ENCODE assay signal across 8 cellular contexts in the genomic region with DNA sequence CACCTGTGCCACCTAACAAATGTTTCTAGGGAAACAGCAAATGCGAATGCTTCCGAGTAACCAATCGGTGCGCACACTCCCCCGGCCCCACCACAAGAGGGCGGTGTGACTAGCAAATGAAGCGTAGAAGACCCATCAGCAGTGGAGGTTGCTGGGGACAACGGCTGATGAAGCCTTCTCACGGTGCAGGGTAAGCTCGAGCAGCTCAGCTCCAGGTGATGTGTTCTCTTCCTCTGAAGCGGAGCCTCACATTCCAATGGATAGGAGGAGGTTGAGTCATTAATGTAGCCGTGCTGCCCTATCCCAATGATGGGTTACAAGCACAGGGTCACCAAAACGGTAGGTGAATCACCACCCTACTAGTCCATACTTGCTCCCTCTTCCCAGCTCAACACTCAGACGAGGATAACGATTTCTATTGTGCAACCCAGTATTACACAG.
DNase-seq lines count a peak whose midpoint lies in the region; ATAC-seq, FAIRE-seq and TF ChIP-seq lines count a peak whose summit lies in the region.

No MANE protein-coding gene starts in this region.

- no peaks in the 10 kb centered on the region; the same call in 2 of the 3 replicates for H3K9me3 ChIP-seq in GM12878 (replicated peaks; ENCODE audit: control insufficient read depth, insufficient read depth, low read length)

- BruUV-seq in GM12878 (replicated peaks; lab: Mats Ljungman, UMichigan), result no TSS peak

- CTCF ChIA-PET in GM12878 (lab: Yijun Ruan, JAX), result no interaction called here

- no peak for TF ChIP-seq POLR2A in GM12878 (IDR thresholded peaks at IDR 0.05; ENCODE audit: low read depth, low read length)

- H3K4me3 ChIP-seq in GM12878, result no peak overlapping the region

- intact Hi-C loops in GM12878 (cut with micrococcal nuclease; ENCODE audit: unreplicated experiment), result no loop called here
- intact Hi-C loops in left colon (cut with DNase I, micrococcal nuclease), result no loop called here

- TF ChIP-seq CTCF in GM12878 (IDR thresholded peaks at IDR 0.05 in 2 of 3, conservative IDR thresholded peaks at IDR 0.05 in 1 of 3; ENCODE audit: control insufficient read depth in 2 of 3, extremely low read depth in 1 of 3, insufficient read depth in 1 of 3, low read depth in 3 of 3, low read length in 3 of 3), result peak; percentile 27 to 44 (median 40)

- SMC1A ChIA-PET in GM12878 (lab: Charles Lee; ENCODE audit: uncharacterized antibody, unreplicated experiment), result no interaction called here

- no peaks in the 10 kb centered on the region for H3K27me3 ChIP-seq in GM12878 (replicated peaks in 1 of 2; ENCODE audit: control insufficient read depth in 2 of 2, insufficient read depth in 2 of 2, low read length in 1 of 2)

- RAD21 ChIA-PET in GM12878 (lab: Charles Lee; ENCODE audit: unreplicated experiment), result no interaction called here

- no peaks in the 10 kb centered on the region for H3K79me2 ChIP-seq in GM12878 (ENCODE audit: control insufficient read depth, insufficient read depth, low read length)

- peak; percentile 49 for DNase-seq in CD1c-positive myeloid dendritic cell (ENCODE audit: extremely low spot score)
- DNase-seq in HK-2 (ENCODE audit: unreplicated experiment), result peak; percentile 21
- DNase-seq in RKO (ENCODE audit: low spot score), result peak; percentile 9
- no peak for DNase-seq in GM12878 (ENCODE audit: low read depth, low spot score)
- peak in 1 of 2 donors; percentile 56 for DNase-seq in left colon
- peak; percentile 15 to 19 for DNase-seq in stimulated activated CD8-positive, alpha-beta memory T cell treated with anti-CD3 and anti-CD28 coated beads, Interleukin-7, amount 100 ng/mL, for 48 hours (ENCODE audit: extremely low read depth in 1 of 2, low read depth in 1 of 2)
- no peak for DNase-seq in NCI-H2227 treated with DMSO at 0.1 percent for 48 hours (lab: John Stamatoyannopoulos, UW)

- H3K4me1 ChIP-seq in GM12878 (ENCODE audit: control insufficient read depth, insufficient read depth, low read length), result no peaks in the 10 kb centered on the region

- POLR2A ChIA-PET in GM12878 (lab: Charles Lee), result no interaction called here

- no peaks in the 10 kb centered on the region for H3K36me3 ChIP-seq in GM12878 (ENCODE audit: control insufficient read depth in 2 of 2, insufficient read depth in 2 of 2, low read length in 1 of 2)

- H3K27ac ChIP-seq in GM12878 (ENCODE audit: control insufficient read depth, insufficient read depth), result no peak overlapping the region

- no peak for TF ChIP-seq RAD21 in GM12878 (IDR thresholded peaks at IDR 0.05; ENCODE audit: insufficient read depth, low read depth, low read length)

- in situ Hi-C loops in GM12878 (cut with MboI), result no loop called here

- H2AFZ ChIP-seq in GM12878 (ENCODE audit: control insufficient read depth, low read depth, low read length), result no peak overlapping the region

- ATAC-seq in GM12878 (no peak), left colon (peak; percentile 54), GM21360 (IDR thresholded peaks at IDR 0.05; ENCODE audit: unreplicated experiment) (no peak)

- H4K20me1 ChIP-seq in GM12878 (ENCODE audit: control insufficient read depth, insufficient read depth), result no peaks in the 10 kb centered on the region

- no peak for FAIRE-seq in GM12878 (lab: Jason Lieb, UNC)

- no peak overlapping the region for H3K9ac ChIP-seq in GM12878 (ENCODE audit: control insufficient read depth, insufficient read depth, low read length)

- WGBS in GM12878 (ENCODE audit: insufficient coverage, insufficient replicate concordance, low lambda C conversion rate, missing lambda C conversion rate), result 22% methylated on average over 15 of the region's 15 CpGs

- no peak overlapping the region for H3K4me2 ChIP-seq in GM12878 (ENCODE audit: control insufficient read depth, insufficient read depth)

- TF ChIP-seq EP300 in GM12878 (IDR thresholded peaks at IDR 0.05; ENCODE audit: borderline replicate concordance in 1 of 2, control insufficient read depth in 1 of 2, low read depth in 2 of 2, low read length in 2 of 2), result no peak

TF ChIP-seq in GM12878, 131 proteins besides CTCF, POLR2A, EP300 and RAD21:
- no peak for TF ChIP-seq IKZF2 (IDR thresholded peaks at IDR 0.05)
- TF ChIP-seq, protein P1, sequence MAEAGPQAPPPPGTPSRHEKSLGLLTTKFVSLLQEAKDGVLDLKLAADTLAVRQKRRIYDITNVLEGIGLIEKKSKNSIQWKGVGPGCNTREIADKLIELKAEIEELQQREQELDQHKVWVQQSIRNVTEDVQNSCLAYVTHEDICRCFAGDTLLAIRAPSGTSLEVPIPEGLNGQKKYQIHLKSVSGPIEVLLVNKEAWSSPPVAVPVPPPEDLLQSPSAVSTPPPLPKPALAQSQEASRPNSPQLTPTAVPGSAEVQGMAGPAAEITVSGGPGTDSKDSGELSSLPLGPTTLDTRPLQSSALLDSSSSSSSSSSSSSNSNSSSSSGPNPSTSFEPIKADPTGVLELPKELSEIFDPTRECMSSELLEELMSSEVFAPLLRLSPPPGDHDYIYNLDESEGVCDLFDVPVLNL (IDR thresholded peaks at IDR 0.05; ENCODE audit: low read depth, low read length), result no peak
- TF ChIP-seq BACH1 (IDR thresholded peaks at IDR 0.05; ENCODE audit: borderline replicate concordance), result no peak
- TF ChIP-seq NFIC (IDR thresholded peaks at IDR 0.05; ENCODE audit: low read depth, low read length), result no peak
- no peak for TF ChIP-seq TBL1XR1 (IDR thresholded peaks at IDR 0.05; ENCODE audit: low read depth, low read length)
- no peak for TF ChIP-seq CBX3 (IDR thresholded peaks at IDR 0.05; ENCODE audit: borderline replicate concordance, low read depth)
- no peak for TF ChIP-seq ZSCAN29 (IDR thresholded peaks at IDR 0.05)
- TF ChIP-seq, protein P2, sequence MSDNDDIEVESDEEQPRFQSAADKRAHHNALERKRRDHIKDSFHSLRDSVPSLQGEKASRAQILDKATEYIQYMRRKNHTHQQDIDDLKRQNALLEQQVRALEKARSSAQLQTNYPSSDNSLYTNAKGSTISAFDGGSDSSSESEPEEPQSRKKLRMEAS (IDR thresholded peaks at IDR 0.05; ENCODE audit: low read depth, low read length), result no peak
- TF ChIP-seq, protein P3, sequence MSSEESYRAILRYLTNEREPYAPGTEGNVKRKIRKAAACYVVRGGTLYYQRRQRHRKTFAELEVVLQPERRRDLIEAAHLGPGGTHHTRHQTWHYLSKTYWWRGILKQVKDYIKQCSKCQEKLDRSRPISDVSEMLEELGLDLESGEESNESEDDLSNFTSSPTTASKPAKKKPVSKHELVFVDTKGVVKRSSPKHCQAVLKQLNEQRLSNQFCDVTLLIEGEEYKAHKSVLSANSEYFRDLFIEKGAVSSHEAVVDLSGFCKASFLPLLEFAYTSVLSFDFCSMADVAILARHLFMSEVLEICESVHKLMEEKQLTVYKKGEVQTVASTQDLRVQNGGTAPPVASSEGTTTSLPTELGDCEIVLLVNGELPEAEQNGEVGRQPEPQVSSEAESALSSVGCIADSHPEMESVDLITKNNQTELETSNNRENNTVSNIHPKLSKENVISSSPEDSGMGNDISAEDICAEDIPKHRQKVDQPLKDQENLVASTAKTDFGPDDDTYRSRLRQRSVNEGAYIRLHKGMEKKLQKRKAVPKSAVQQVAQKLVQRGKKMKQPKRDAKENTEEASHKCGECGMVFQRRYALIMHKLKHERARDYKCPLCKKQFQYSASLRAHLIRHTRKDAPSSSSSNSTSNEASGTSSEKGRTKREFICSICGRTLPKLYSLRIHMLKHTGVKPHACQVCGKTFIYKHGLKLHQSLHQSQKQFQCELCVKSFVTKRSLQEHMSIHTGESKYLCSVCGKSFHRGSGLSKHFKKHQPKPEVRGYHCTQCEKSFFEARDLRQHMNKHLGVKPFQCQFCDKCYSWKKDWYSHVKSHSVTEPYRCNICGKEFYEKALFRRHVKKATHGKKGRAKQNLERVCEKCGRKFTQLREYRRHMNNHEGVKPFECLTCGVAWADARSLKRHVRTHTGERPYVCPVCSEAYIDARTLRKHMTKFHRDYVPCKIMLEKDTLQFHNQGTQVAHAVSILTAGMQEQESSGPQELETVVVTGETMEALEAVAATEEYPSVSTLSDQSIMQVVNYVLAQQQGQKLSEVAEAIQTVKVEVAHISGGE (CRISPR knock-in tag; IDR thresholded peaks at IDR 0.05), result no peak
- no peak for TF ChIP-seq RCOR1 (conservative IDR thresholded peaks at IDR 0.05; ENCODE audit: low read depth, low read length)
- TF ChIP-seq POLR2AphosphoS5 (IDR thresholded peaks at IDR 0.05; ENCODE audit: low read length), result no peak
- no peak for TF ChIP-seq RB1 (IDR thresholded peaks at IDR 0.05; ENCODE audit: borderline replicate concordance)
- TF ChIP-seq, protein P4, sequence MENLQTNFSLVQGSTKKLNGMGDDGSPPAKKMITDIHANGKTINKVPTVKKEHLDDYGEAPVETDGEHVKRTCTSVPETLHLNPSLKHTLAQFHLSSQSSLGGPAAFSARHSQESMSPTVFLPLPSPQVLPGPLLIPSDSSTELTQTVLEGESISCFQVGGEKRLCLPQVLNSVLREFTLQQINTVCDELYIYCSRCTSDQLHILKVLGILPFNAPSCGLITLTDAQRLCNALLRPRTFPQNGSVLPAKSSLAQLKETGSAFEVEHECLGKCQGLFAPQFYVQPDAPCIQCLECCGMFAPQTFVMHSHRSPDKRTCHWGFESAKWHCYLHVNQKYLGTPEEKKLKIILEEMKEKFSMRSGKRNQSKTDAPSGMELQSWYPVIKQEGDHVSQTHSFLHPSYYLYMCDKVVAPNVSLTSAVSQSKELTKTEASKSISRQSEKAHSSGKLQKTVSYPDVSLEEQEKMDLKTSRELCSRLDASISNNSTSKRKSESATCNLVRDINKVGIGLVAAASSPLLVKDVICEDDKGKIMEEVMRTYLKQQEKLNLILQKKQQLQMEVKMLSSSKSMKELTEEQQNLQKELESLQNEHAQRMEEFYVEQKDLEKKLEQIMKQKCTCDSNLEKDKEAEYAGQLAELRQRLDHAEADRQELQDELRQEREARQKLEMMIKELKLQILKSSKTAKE (IDR thresholded peaks at IDR 0.05; ENCODE audit: low read depth, poor library complexity, severe bottlenecking), result no peak

Comparison
In these comparisons a context has a peak if more than half of its experiments do, and no peak if none do; other contexts are left out.
1. DNase-seq: peak in CD1c-positive myeloid dendritic cell (single experiment), HK-2 (single experiment), RKO (single experiment) and stimulated activated CD8-positive, alpha-beta memory T cell treated with anti-CD3 and anti-CD28 coated beads, Interleukin-7, amount 100 ng/mL, for 48 hours (2 of 2); none in GM12878 (single experiment) and NCI-H2227 treated with DMSO at 0.1 percent for 48 hours (single experiment).